Comparison of ENCODE assay signal across 1 cellular context in genomic region chr17:38824899-38825761, GRCh38.
A peak's percentile ranks its signal among the peaks of the same experiment; 100 is the strongest.
TF ChIP-seq lines count a peak whose summit lies in the region.

Gene CWC25, minus strand, starts transcription at chr17:38825321. Its CDS starts 138 bp downstream, at chr17:38825183.

TF ChIP-seq in HepG2, 621 proteins besides CTCF, POLR2A, EP300 and RAD21 (continued from another document and continues in another):
- TF ChIP-seq ZNF407 (CRISPR knock-in tag; IDR thresholded peaks at IDR 0.05; ENCODE audit: not compliant biosample characterization) (peak; percentile 88), IRX3 (CRISPR knock-in tag; IDR thresholded peaks at IDR 0.05; ENCODE audit: borderline replicate concordance, low read depth) (no peak), ERF (CRISPR knock-in tag; IDR thresholded peaks at IDR 0.05) (peak; percentile 96), TGIF2 (CRISPR knock-in tag; IDR thresholded peaks at IDR 0.05) (peak; percentile 98), ZNF576 (CRISPR knock-in tag; IDR thresholded peaks at IDR 0.05) (peak; percentile 89), ZNF550 (CRISPR knock-in tag; IDR thresholded peaks at IDR 0.05; ENCODE audit: borderline replicate concordance) (no peak), ZNF850 (CRISPR knock-in tag; conservative IDR thresholded peaks at IDR 0.05) (no peak), PBX3 (CRISPR knock-in tag; IDR thresholded peaks at IDR 0.05; ENCODE audit: borderline replicate concordance) (no peak), ZBED4 (CRISPR knock-in tag; IDR thresholded peaks at IDR 0.05; ENCODE audit: borderline replicate concordance) (peak; percentile 71; the same call in 1 of the 2 replicates), HNF4A (CRISPR knock-in tag; IDR thresholded peaks at IDR 0.05) (peak; percentile 56), HOXD1 (CRISPR knock-in tag; IDR thresholded peaks at IDR 0.05) (peak; percentile 70; the same call in 1 of the 2 replicates), MXD1 (CRISPR knock-in tag; IDR thresholded peaks at IDR 0.05) (peak; percentile 90), PITX1 (CRISPR knock-in tag; IDR thresholded peaks at IDR 0.05) (peak; percentile 86), GATAD2A (CRISPR knock-in tag; IDR thresholded peaks at IDR 0.05) (peak; percentile 63), MED13 (CRISPR knock-in tag; IDR thresholded peaks at IDR 0.05) (no peak), THAP9 (CRISPR knock-in tag; IDR thresholded peaks at IDR 0.05; ENCODE audit: borderline replicate concordance) (peak; percentile 93), ZBTB2 (CRISPR knock-in tag; IDR thresholded peaks at IDR 0.05; ENCODE audit: low read depth) (no peak; the same call in 1 of the 2 replicates), PAX8 (CRISPR knock-in tag; IDR thresholded peaks at IDR 0.05; ENCODE audit: borderline replicate concordance) (no peak; the same call in 1 of the 2 replicates), JUND (CRISPR knock-in tag; IDR thresholded peaks at IDR 0.05) (0 out of 2 replicates have a peak, but pooled peaks have one; percentile 36), KLF12 (CRISPR knock-in tag; IDR thresholded peaks at IDR 0.05; ENCODE audit: borderline replicate concordance) (no peak), ZNF543 (CRISPR knock-in tag; IDR thresholded peaks at IDR 0.05) (0 out of 2 replicates have a peak, but pooled peaks have one; percentile 59), CEBPB (IDR thresholded peaks at IDR 0.05; ENCODE audit: borderline replicate concordance, low read depth, low read length) (peak; percentile 70), PBX2 (CRISPR knock-in tag; IDR thresholded peaks at IDR 0.05) (peak; percentile 54), PATZ1 (CRISPR knock-in tag; IDR thresholded peaks at IDR 0.05) (peak; percentile 73), ZNF251 (CRISPR knock-in tag; IDR thresholded peaks at IDR 0.05) (no peak), MAF1 (CRISPR knock-in tag; IDR thresholded peaks at IDR 0.05; ENCODE audit: borderline replicate concordance) (0 out of 2 replicates have a peak, but pooled peaks have one; percentile 75), FOXA3 (CRISPR knock-in tag; IDR thresholded peaks at IDR 0.05) (peak; percentile 84), ZC3H4 (CRISPR knock-in tag; IDR thresholded peaks at IDR 0.05; ENCODE audit: borderline replicate concordance) (peak; percentile 44), POLR2AphosphoS2 (IDR thresholded peaks at IDR 0.05; ENCODE audit: low read depth, low read length) (peak; percentile 94), SNAI1 (CRISPR knock-in tag; IDR thresholded peaks at IDR 0.05; ENCODE audit: borderline replicate concordance) (peak; percentile 88), ZMAT5 (CRISPR knock-in tag; IDR thresholded peaks at IDR 0.05; ENCODE audit: borderline replicate concordance, low read depth) (no peak), ZFP36 (IDR thresholded peaks at IDR 0.05; ENCODE audit: borderline replicate concordance, low read depth, low read length, partially characterized antibody) (no peak), SMYD3 (CRISPR knock-in tag; IDR thresholded peaks at IDR 0.05) (peak; percentile 80; the same call in 1 of the 2 replicates), ZNF317 (CRISPR knock-in tag; IDR thresholded peaks at IDR 0.05) (peak; percentile 91), MZF1 (CRISPR knock-in tag; IDR thresholded peaks at IDR 0.05; ENCODE audit: borderline replicate concordance) (peak; percentile 79; the same call in 1 of the 2 replicates), THAP11 (CRISPR knock-in tag; IDR thresholded peaks at IDR 0.05) (peak; percentile 97)
